In the genomic region with DNA sequence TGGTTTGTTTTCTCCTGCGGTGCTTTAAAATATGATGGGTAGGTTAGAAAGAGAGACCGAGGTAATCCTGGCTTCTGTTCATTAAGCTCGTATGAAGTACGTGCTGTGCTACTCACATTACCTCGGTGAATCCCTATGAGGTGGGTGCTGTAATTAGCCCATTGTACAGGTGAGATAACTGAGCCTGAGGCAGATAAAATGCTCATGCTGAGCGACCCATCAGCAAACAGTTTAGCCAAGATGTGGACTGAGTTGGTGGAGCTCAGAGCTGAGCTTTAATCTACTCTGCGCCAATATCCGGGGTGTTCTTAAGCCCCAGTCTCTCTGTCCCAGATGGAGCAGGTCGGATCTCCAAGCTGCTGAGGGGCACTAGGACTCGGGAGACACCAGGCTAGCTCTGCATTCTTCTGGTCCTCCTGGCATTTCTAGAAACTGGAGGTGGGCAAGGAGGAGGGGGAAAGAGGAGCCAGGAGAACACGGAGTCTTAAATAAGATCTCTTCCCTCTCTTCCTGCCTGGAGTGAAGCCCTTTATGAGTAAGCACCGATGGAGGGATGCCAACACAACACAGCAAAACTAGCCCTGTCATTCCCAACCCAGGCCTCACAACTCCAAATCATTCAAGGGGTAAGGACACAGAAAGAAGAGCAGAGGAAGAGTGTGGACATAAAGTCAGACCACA, we compare ENCODE assay signal across 11 cellular contexts.
DNase-seq lines count a peak whose midpoint lies in the region; ATAC-seq and TF ChIP-seq lines count a peak whose summit lies in the region.
"Had no signal": no experiment of that assay in that cellular context is flagged by ENCODE, and none has a peak within 500 bp of the region (broad histone marks: within the 10 kb centered on the region; RNA-seq: fewer than 3 reads in every experiment).

No MANE protein-coding gene starts in this region.

- TF ChIP-seq CTCF in ascending aorta (IDR thresholded peaks at IDR 0.05) (no peak), testis (IDR thresholded peaks at IDR 0.05) (no peak)

- H3K9me3 Mint-ChIP-seq in activated T-helper 17 cell treated with anti-CD3 and anti-CD28 coated beads, Interleukin-2, amount 50 U/mL, for 72 hours: no peaks in the 10 kb centered on the region
- H3K9me3 Mint-ChIP-seq in stimulated activated naive CD8-positive, alpha-beta T cell treated with anti-CD3 and anti-CD28 coated beads, Interleukin-15, amount 100 ng/mL, for 72 hours: no peaks in the 10 kb centered on the region
- H3K9me3 Mint-ChIP-seq: natural killer cell treated with Interleukin-12 subunit alpha and Interleukin-12 subunit beta and Interleukin-15 and Interleukin-18, amount 100 ng/mL, for 72 hours had no signal

- intact Hi-C loops in ascending aorta (cut with DNase I) (loop anchor here (5.0 kb wide), 2 partner anchors 63 to 333 kb away; no protein-coding TSS in a partner anchor), testis (cut with DNase I; ENCODE audit: low total_unique reads) (loop anchor here (5.0 kb wide), 1 partner anchor 458 kb away; the partner anchor contains the start of gene KCNMA1)

- TF ChIP-seq POLR2A in testis (IDR thresholded peaks at IDR 0.05): no peak

- ATAC-seq in GM21447 (IDR thresholded peaks at IDR 0.05; ENCODE audit: unreplicated experiment) (no peak), GM18868 (IDR thresholded peaks at IDR 0.05; ENCODE audit: unreplicated experiment) (no peak)
- no peak for ATAC-seq in activated T-helper 17 cell treated with anti-CD3 and anti-CD28 coated beads, Interleukin-2, amount 50 U/mL, for 72 hours (replicated peaks)
- ATAC-seq in stimulated activated naive CD8-positive, alpha-beta T cell treated with anti-CD3 and anti-CD28 coated beads, Interleukin-15, amount 100 ng/mL, for 72 hours: no peak

- H3K4me3 ChIP-seq in ascending aorta: no peak overlapping the region
- H3K4me3 ChIP-seq in testis: no peak overlapping the region

- H3K4me1 ChIP-seq in ascending aorta: peaks cover 7 to 22% of the 10 kb centered on the region in 2 donors
- H3K4me1 ChIP-seq in testis: no peaks in the 10 kb centered on the region

- no peak overlapping the region for H3K4me3 Mint-ChIP-seq in activated T-helper 17 cell treated with anti-CD3 and anti-CD28 coated beads, Interleukin-2, amount 50 U/mL, for 72 hours
- no peak overlapping the region for H3K4me3 Mint-ChIP-seq in stimulated activated naive CD8-positive, alpha-beta T cell treated with anti-CD3 and anti-CD28 coated beads, Interleukin-15, amount 100 ng/mL, for 72 hours
- H3K4me3 Mint-ChIP-seq: natural killer cell treated with Interleukin-12 subunit alpha and Interleukin-12 subunit beta and Interleukin-15 and Interleukin-18, amount 100 ng/mL, for 72 hours had no signal

- peaks cover 15% of the 10 kb centered on the region for H3K27me3 Mint-ChIP-seq in activated T-helper 17 cell treated with anti-CD3 and anti-CD28 coated beads, Interleukin-2, amount 50 U/mL, for 72 hours
- peaks cover 15% of the 10 kb centered on the region for H3K27me3 Mint-ChIP-seq in stimulated activated naive CD8-positive, alpha-beta T cell treated with anti-CD3 and anti-CD28 coated beads, Interleukin-15, amount 100 ng/mL, for 72 hours

- H3K36me3 Mint-ChIP-seq in activated T-helper 17 cell treated with anti-CD3 and anti-CD28 coated beads, Interleukin-2, amount 50 U/mL, for 72 hours (ENCODE audit: low read depth): no peaks in the 10 kb centered on the region
- H3K36me3 Mint-ChIP-seq: natural killer cell treated with Interleukin-12 subunit alpha and Interleukin-12 subunit beta and Interleukin-15 and Interleukin-18, amount 100 ng/mL, for 72 hours had no signal

- no peaks in the 10 kb centered on the region for H3K9me3 ChIP-seq in ascending aorta
- H3K9me3 ChIP-seq in testis: no peaks in the 10 kb centered on the region

- DNase-seq in HCEC 1CT (peak; percentile 87), ascending aorta (ENCODE audit: low spot score in 2 of 2) (peak in 1 of 2 donors; percentile 89), iPS-NIHi11 (ENCODE audit: low spot score) (peak; percentile 45), testis (peak; percentile 26)
- no peak for DNase-seq in stimulated activated naive CD8-positive, alpha-beta T cell treated with anti-CD3 and anti-CD28 coated beads, Interleukin-15, amount 100 ng/mL, for 72 hours
- DNase-seq: activated CD4-positive, alpha-beta T cell treated with anti-CD3 and anti-CD28 coated beads, Interleukin-2, amount 50 U/mL, for 1 hour; effector CD4-positive, alpha-beta T cell had no signal

- H3K27ac ChIP-seq in ascending aorta: peak overlapping the region; percentile 59 to 67
- no peak overlapping the region for H3K27ac ChIP-seq in testis

- WGBS in testis, 2 donors: 72 to 74% methylated on average over 12 of the region's 12 CpGs

- no peaks in the 10 kb centered on the region for H3K4me1 Mint-ChIP-seq in activated T-helper 17 cell treated with anti-CD3 and anti-CD28 coated beads, Interleukin-2, amount 50 U/mL, for 72 hours
- peaks cover 7% of the 10 kb centered on the region for H3K4me1 Mint-ChIP-seq in stimulated activated naive CD8-positive, alpha-beta T cell treated with anti-CD3 and anti-CD28 coated beads, Interleukin-15, amount 100 ng/mL, for 72 hours

- H3K36me3 ChIP-seq in ascending aorta (no peaks in the 10 kb centered on the region), testis (ENCODE audit: low read depth, missing control alignments) (no peaks in the 10 kb centered on the region)

- no peak overlapping the region for H3K27ac Mint-ChIP-seq in activated T-helper 17 cell treated with anti-CD3 and anti-CD28 coated beads, Interleukin-2, amount 50 U/mL, for 72 hours
- H3K27ac Mint-ChIP-seq in stimulated activated naive CD8-positive, alpha-beta T cell treated with anti-CD3 and anti-CD28 coated beads, Interleukin-15, amount 100 ng/mL, for 72 hours: no peak overlapping the region
- H3K27ac Mint-ChIP-seq: natural killer cell treated with Interleukin-12 subunit alpha and Interleukin-12 subunit beta and Interleukin-15 and Interleukin-18, amount 100 ng/mL, for 72 hours had no signal

- H3K27me3 ChIP-seq in ascending aorta: no peaks in the 10 kb centered on the region
- H3K27me3 ChIP-seq in testis: no peaks in the 10 kb centered on the region

Comparison
In these comparisons a context has a peak if more than half of its experiments do, and no peak if none do; other contexts are left out.
1. DNase-seq: peak in HCEC 1CT (single experiment), iPS-NIHi11 (single experiment) and testis (single experiment); none in stimulated activated naive CD8-positive, alpha-beta T cell treated with anti-CD3 and anti-CD28 coated beads, Interleukin-15, amount 100 ng/mL, for 72 hours (0 of 2).
2. H3K27ac ChIP-seq: peak in ascending aorta (2 of 2); none in testis (0 of 2).